In genomic region chrX:141341743-141342142, GRCh38 we compare ENCODE assay signal across 19 cellular contexts.
"Had no signal": no experiment of that assay in that cellular context is flagged by ENCODE, and none has a peak within 500 bp of the region (broad histone marks: within the 10 kb centered on the region; RNA-seq: fewer than 3 reads in every experiment).

No MANE protein-coding gene starts in this region.

- H3K4me1 Mint-ChIP-seq: activated CD4-positive, alpha-beta T cell treated with anti-CD3 and anti-CD28 coated beads, Interleukin-2, amount 10 ng/mL, durations not matched to agents 7 days and 5 days; activated naive CD4-positive, alpha-beta T cell treated with anti-CD3 and anti-CD28 coated beads, Interleukin-2, amount 50 U/mL, for 24 hours; immature natural killer cell; natural killer cell; stimulated activated naive CD8-positive, alpha-beta T cell treated with anti-CD3 and anti-CD28 coated beads, Interleukin-15, amount 100 ng/mL, for 72 hours; T-cell had no signal

- H3K27me3 ChIP-seq: adrenal gland, hepatocyte, tibial artery had no signal

- H3K27ac Mint-ChIP-seq: activated CD4-positive, alpha-beta T cell treated with anti-CD3 and anti-CD28 coated beads, Interleukin-2, amount 10 ng/mL, durations not matched to agents 7 days and 5 days; activated CD8-positive, alpha-beta T cell treated with anti-CD3 and anti-CD28 coated beads, Interleukin-2, amount 10 ng/mL, durations not matched to agents 7 days and 5 days; activated naive CD4-positive, alpha-beta T cell treated with anti-CD3 and anti-CD28 coated beads, Interleukin-2, amount 50 U/mL, for 24 hours; immature natural killer cell; natural killer cell; progenitor cell of endocrine pancreas; stimulated activated naive CD8-positive, alpha-beta T cell treated with anti-CD3 and anti-CD28 coated beads, Interleukin-15, amount 100 ng/mL, for 72 hours; T-cell; T-helper 2 cell treated with Interferon-gamma antibody and Interleukin-4, amounts not matched to agents 5 μg/mL and 100 μg/mL, for 36 hours had no signal

- H3K36me3 ChIP-seq: adrenal gland, tibial artery, WERI-Rb-1 had no signal

- H3K4me2 ChIP-seq: hepatocyte had no signal

- H3K27me3 Mint-ChIP-seq: activated CD4-positive, alpha-beta T cell treated with anti-CD3 and anti-CD28 coated beads, Interleukin-2, amount 10 ng/mL, durations not matched to agents 7 days and 5 days; activated naive CD4-positive, alpha-beta T cell treated with anti-CD3 and anti-CD28 coated beads, Interleukin-2, amount 50 U/mL, for 24 hours; progenitor cell of endocrine pancreas; stimulated activated naive CD8-positive, alpha-beta T cell treated with anti-CD3 and anti-CD28 coated beads, Interleukin-15, amount 100 ng/mL, for 72 hours; T-cell had no signal

- DNase-seq: activated CD4-positive, alpha-beta T cell treated with anti-CD3 and anti-CD28 coated beads, Interleukin-2, amount 10 ng/mL, durations not matched to agents 7 days and 5 days; activated CD4-positive, CD25-positive, alpha-beta regulatory T cell treated with anti-CD3 and anti-CD28 coated beads, Interleukin-2, amount 50 U/mL, for 72 hours; activated CD8-positive, alpha-beta T cell treated with anti-CD3 and anti-CD28 coated beads, Interleukin-2, amount 10 ng/mL, durations not matched to agents 7 days and 5 days; activated gamma-delta T cell treated with Interleukin-2 at 50 U/mL for 16 hours; immature natural killer cell; left ventricle myocardium superior; midbrain; natural killer cell; stimulated activated naive CD8-positive, alpha-beta T cell treated with anti-CD3 and anti-CD28 coated beads, Interleukin-15, amount 100 ng/mL, for 72 hours; T-cell; tibial artery; WERI-Rb-1 had no signal

- H3K4me3 Mint-ChIP-seq: activated CD4-positive, alpha-beta T cell treated with anti-CD3 and anti-CD28 coated beads, Interleukin-2, amount 10 ng/mL, durations not matched to agents 7 days and 5 days; activated CD8-positive, alpha-beta T cell treated with anti-CD3 and anti-CD28 coated beads, Interleukin-2, amount 10 ng/mL, durations not matched to agents 7 days and 5 days; activated naive CD4-positive, alpha-beta T cell treated with anti-CD3 and anti-CD28 coated beads, Interleukin-2, amount 50 U/mL, for 24 hours; immature natural killer cell; natural killer cell; stimulated activated naive CD8-positive, alpha-beta T cell treated with anti-CD3 and anti-CD28 coated beads, Interleukin-15, amount 100 ng/mL, for 72 hours; T-cell; T-helper 2 cell treated with Interferon-gamma antibody and Interleukin-4, amounts not matched to agents 5 μg/mL and 100 μg/mL, for 36 hours had no signal

- H3K4me1 ChIP-seq: adrenal gland had no signal

- H3K9me3 Mint-ChIP-seq: activated CD4-positive, alpha-beta T cell treated with anti-CD3 and anti-CD28 coated beads, Interleukin-2, amount 10 ng/mL, durations not matched to agents 7 days and 5 days; activated naive CD4-positive, alpha-beta T cell treated with anti-CD3 and anti-CD28 coated beads, Interleukin-2, amount 50 U/mL, for 24 hours; stimulated activated naive CD8-positive, alpha-beta T cell treated with anti-CD3 and anti-CD28 coated beads, Interleukin-15, amount 100 ng/mL, for 72 hours had no signal

- H3K27ac ChIP-seq: adrenal gland, hepatocyte, WERI-Rb-1 had no signal

- H3K4me3 ChIP-seq: adrenal gland, hepatocyte, tibial artery had no signal

- H3K9me3 ChIP-seq: adrenal gland, tibial artery had no signal

- H2AFZ ChIP-seq: hepatocyte had no signal

- H3K36me3 Mint-ChIP-seq: activated naive CD4-positive, alpha-beta T cell treated with anti-CD3 and anti-CD28 coated beads, Interleukin-2, amount 50 U/mL, for 24 hours; immature natural killer cell; natural killer cell; T-cell had no signal

- ATAC-seq: activated CD8-positive, alpha-beta T cell treated with anti-CD3 and anti-CD28 coated beads, Interleukin-2, amount 10 ng/mL, durations not matched to agents 7 days and 5 days; natural killer cell; stimulated activated naive CD8-positive, alpha-beta T cell treated with anti-CD3 and anti-CD28 coated beads, Interleukin-15, amount 100 ng/mL, for 72 hours; T-cell had no signal

- FAIRE-seq: bronchial epithelial cell, TTC549 had no signal

- H3K79me2 ChIP-seq: hepatocyte had no signal
